1 cellular context compared by ENCODE assay signal in the genomic region with DNA sequence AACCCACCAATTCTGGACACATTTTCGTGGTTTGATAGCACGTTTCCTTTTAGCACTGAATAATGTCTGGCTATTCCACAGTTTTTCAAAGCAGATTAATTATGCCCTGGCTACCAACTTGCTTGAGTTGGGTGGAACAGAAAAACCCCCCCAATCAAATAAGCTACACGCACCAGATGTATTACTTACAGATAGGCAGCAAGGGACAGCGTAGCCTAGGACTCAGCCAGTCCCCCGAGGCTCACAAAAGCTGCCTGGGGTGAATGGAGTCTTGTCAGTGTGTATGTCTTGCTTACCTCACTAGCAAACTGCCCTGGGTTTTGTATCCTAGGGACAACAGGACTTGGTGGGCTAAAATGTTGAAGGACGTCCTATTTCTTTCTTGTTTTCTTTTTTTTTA.
TF ChIP-seq lines count a peak whose summit lies in the region.

No MANE protein-coding gene starts in this region.

TF ChIP-seq in K562, 482 proteins besides CTCF, POLR2A, EP300 and RAD21:
- no peak for TF ChIP-seq YY1 (IDR thresholded peaks at IDR 0.05; ENCODE audit: borderline replicate concordance in 1 of 3, control insufficient read depth in 1 of 3, extremely low read depth in 1 of 3, insufficient read depth in 3 of 3, insufficient read length in 1 of 3, insufficient replicate concordance in 2 of 3, low read depth in 1 of 3, low read length in 2 of 3)
- no peak for TF ChIP-seq MED1 (CRISPR knock-in tag; IDR thresholded peaks at IDR 0.05; ENCODE audit: borderline replicate concordance)
- no peak for TF ChIP-seq ZC3H11A (IDR thresholded peaks at IDR 0.05; ENCODE audit: low read depth, low read length)
- TF ChIP-seq U2AF1 (optimal IDR thresholded peaks at IDR 0.05; ENCODE audit: low read depth, low read length) = no peak
- no peak for TF ChIP-seq ZNF696 (CRISPR knock-in tag; conservative IDR thresholded peaks at IDR 0.05)
- TF ChIP-seq ATF1 (CRISPR knock-in tag; IDR thresholded peaks at IDR 0.05) = no peak
- no peak for TF ChIP-seq ATF1 (tag; IDR thresholded peaks at IDR 0.05)
- TF ChIP-seq ZNF551 (CRISPR knock-in tag; IDR thresholded peaks at IDR 0.05) = no peak
- TF ChIP-seq, protein P1, sequence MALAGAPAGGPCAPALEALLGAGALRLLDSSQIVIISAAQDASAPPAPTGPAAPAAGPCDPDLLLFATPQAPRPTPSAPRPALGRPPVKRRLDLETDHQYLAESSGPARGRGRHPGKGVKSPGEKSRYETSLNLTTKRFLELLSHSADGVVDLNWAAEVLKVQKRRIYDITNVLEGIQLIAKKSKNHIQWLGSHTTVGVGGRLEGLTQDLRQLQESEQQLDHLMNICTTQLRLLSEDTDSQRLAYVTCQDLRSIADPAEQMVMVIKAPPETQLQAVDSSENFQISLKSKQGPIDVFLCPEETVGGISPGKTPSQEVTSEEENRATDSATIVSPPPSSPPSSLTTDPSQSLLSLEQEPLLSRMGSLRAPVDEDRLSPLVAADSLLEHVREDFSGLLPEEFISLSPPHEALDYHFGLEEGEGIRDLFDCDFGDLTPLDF (CRISPR knock-in tag; IDR thresholded peaks at IDR 0.05) = no peak
- TF ChIP-seq CTBP1 (IDR thresholded peaks at IDR 0.05; ENCODE audit: borderline replicate concordance) = no peak
